In genomic region chr7:98265841-98266271, GRCh38 we compare ENCODE assay signal across 17 cellular contexts. TPM values are rescaled to one million over a fixed set of nuclear protein-coding genes. Genes with fewer than 3 reads are reported as not detected.
DNase-seq lines count a peak whose midpoint lies in the region; ATAC-seq and TF ChIP-seq lines count a peak whose summit lies in the region.
"Had no signal": no experiment of that assay in that cellular context is flagged by ENCODE, and none has a peak within 500 bp of the region (broad histone marks: within the 10 kb centered on the region; RNA-seq: fewer than 3 reads in every experiment).

No MANE protein-coding gene starts in this region.

- H3K27me3 Mint-ChIP-seq in GM23338 (ENCODE audit: insufficient read depth, low read depth, poor library complexity) (peaks cover 6% of the 10 kb centered on the region), WTC11 (ENCODE audit: low read depth) (no peaks in the 10 kb centered on the region), type B pancreatic cell (no peaks in the 10 kb centered on the region), MCF 10A (ENCODE audit: insufficient read depth, unreplicated experiment) (no peaks in the 10 kb centered on the region)

- H3K36me3 ChIP-seq in GM23338 (ENCODE audit: insufficient read depth): no peaks in the 10 kb centered on the region

- H3K4me1 Mint-ChIP-seq in GM23338 (peaks cover 2% of the 10 kb centered on the region; the same call in 2 of the 3 replicates), WTC11 (peaks cover 2% of the 10 kb centered on the region; the same call in 1 of the 2 replicates), type B pancreatic cell (ENCODE audit: unreplicated experiment) (peaks cover 5% of the 10 kb centered on the region), MCF 10A (ENCODE audit: insufficient read depth, unreplicated experiment) (no peaks in the 10 kb centered on the region)
- H3K4me1 Mint-ChIP-seq: nephron progenitor cell had no signal

- no peak overlapping the region for H2AFZ ChIP-seq in GM23338

- no TSS peak for BruUV-seq in MCF 10A (replicated peaks; lab: Mats Ljungman, UMichigan)

- H4K20me1 ChIP-seq in GM23338 (replicated peaks; ENCODE audit: insufficient read depth): no peaks in the 10 kb centered on the region; the same call in 1 of the 2 replicates

- DNase-seq in GM23338 (ENCODE audit: low spot score) (peak; percentile 60), WTC11 (ENCODE audit: low spot score) (no peak), iris pigment epithelial cell (ENCODE audit: low read depth) (peak; percentile 81), type B pancreatic cell (ENCODE audit: extremely low spot score, unreplicated experiment) (no peak), SIG-M5 (lab: John Stamatoyannopoulos, UW) (no peak), MCF 10A (ENCODE audit: unreplicated experiment) (no peak)
- DNase-seq: activated T-cell treated with anti-CD3 and anti-CD28 coated beads, Interleukin-2, amount 50 U/mL, for 4 hours; body of pancreas; DMS 273 treated with DMSO at 0.1 percent for 48 hours; effector CD8-positive, alpha-beta T cell; GOT3; NCI-H2171 treated with DMSO at 0.1 percent for 48 hours; nephron progenitor cell had no signal

- H3F3A ChIP-seq in GM23338 (replicated peaks; ENCODE audit: low read depth): no peaks in the 10 kb centered on the region

- POLR2A ChIA-PET in WTC11 (lab: Charles Lee): interaction anchor here (0.6 to 0.7 kb wide), 3 partner anchors 115 to 420 kb away, joined by 3 to 4 read pairs (median 3); no protein-coding TSS in a partner anchor
- POLR2A ChIA-PET in MCF 10A (lab: Yijun Ruan, JAX): no interaction called here

- ATAC-seq in GM23338 (peak; percentile 29; the same call in 1 of the 3 replicates), WTC11 (no peak; the same call in 1 of the 2 replicates), HG02884 (IDR thresholded peaks at IDR 0.05; ENCODE audit: unreplicated experiment) (no peak)
- ATAC-seq: activated CD4-positive, CD25-positive, alpha-beta regulatory T cell treated with anti-CD3 and anti-CD28 coated beads, Interleukin-2, amount 50 U/mL, for 24 hours; activated T-cell treated with anti-CD3 and anti-CD28 coated beads, Interleukin-2, amount 50 U/mL, for 4 hours; body of pancreas had no signal

- no peak overlapping the region for H3K4me3 Mint-ChIP-seq in GM23338
- H3K4me3 Mint-ChIP-seq in WTC11: no peak overlapping the region
- H3K4me3 Mint-ChIP-seq in type B pancreatic cell: no peak overlapping the region
- H3K4me3 Mint-ChIP-seq in MCF 10A (ENCODE audit: unreplicated experiment): no peak overlapping the region
- H3K4me3 Mint-ChIP-seq: activated T-cell treated with anti-CD3 and anti-CD28 coated beads, Interleukin-2, amount 50 U/mL, for 4 hours; nephron progenitor cell had no signal

- TF ChIP-seq CTCF in GM23338 (conservative IDR thresholded peaks at IDR 0.05; ENCODE audit: low read depth in 2 of 2) (no peak), WTC11 (IDR thresholded peaks at IDR 0.05) (no peak), type B pancreatic cell (conservative IDR thresholded peaks at IDR 0.05) (no peak), MCF 10A (IDR thresholded peaks at IDR 0.05; ENCODE audit: unreplicated experiment) (no peak)

- H3K4me1 ChIP-seq in GM23338 (ENCODE audit: insufficient read depth): peaks cover 5% of the 10 kb centered on the region; the same call in 1 of the 2 replicates
- H3K4me1 ChIP-seq: body of pancreas, suprapubic skin had no signal

- peak overlapping the region; percentile 32; the same call in 1 of the 2 replicates for H3K27ac Mint-ChIP-seq in GM23338
- H3K27ac Mint-ChIP-seq in WTC11: peak overlapping the region; percentile 94; the same call in 1 of the 2 replicates
- peak overlapping the region; percentile 88 for H3K27ac Mint-ChIP-seq in type B pancreatic cell
- no peak overlapping the region for H3K27ac Mint-ChIP-seq in MCF 10A (ENCODE audit: low read depth, unreplicated experiment)
- H3K27ac Mint-ChIP-seq: nephron progenitor cell had no signal

- no peak overlapping the region for H3K4me2 ChIP-seq in GM23338

- no peaks in the 10 kb centered on the region for H3K79me2 ChIP-seq in GM23338 (replicated peaks; ENCODE audit: insufficient read depth)

- H3K9me3 Mint-ChIP-seq in GM23338 (peaks cover 8% of the 10 kb centered on the region; the same call in 1 of the 3 replicates), WTC11 (peaks cover 7% of the 10 kb centered on the region), type B pancreatic cell (peaks cover 5% of the 10 kb centered on the region), MCF 10A (ENCODE audit: unreplicated experiment) (no peaks in the 10 kb centered on the region)
- H3K9me3 Mint-ChIP-seq: activated T-cell treated with anti-CD3 and anti-CD28 coated beads, Interleukin-2, amount 50 U/mL, for 4 hours; nephron progenitor cell had no signal

- H3K9me2 ChIP-seq in GM23338 (ENCODE audit: insufficient read depth): no peaks in the 10 kb centered on the region

- CTCF ChIA-PET in WTC11 (lab: Charles Lee) (interaction anchor here (0.6 to 0.9 kb wide), 2 partner anchors 11 to 12 kb away, joined by 3 read pairs; no protein-coding TSS in a partner anchor), MCF 10A (lab: Yijun Ruan, JAX) (interaction anchor here (0.6 to 1.9 kb wide), 3 partner anchors 92 to 576 kb away, joined by 3 to 6 read pairs (median 3); partner anchors contain the start of gene BAIAP2L1)

- no peaks in the 10 kb centered on the region for H3K27me3 ChIP-seq in GM23338 (ENCODE audit: insufficient read depth)
- H3K27me3 ChIP-seq: body of pancreas, suprapubic skin had no signal

- peak overlapping the region; percentile 81; the same call in 1 of the 2 replicates for H3K27ac ChIP-seq in GM23338 (ENCODE audit: low read depth)
- H3K27ac ChIP-seq: body of pancreas, suprapubic skin had no signal

- peaks cover 8% of the 10 kb centered on the region; the same call in 1 of the 3 replicates for H3K36me3 Mint-ChIP-seq in GM23338 (ENCODE audit: low read depth)
- peaks cover 4% of the 10 kb centered on the region; the same call in 1 of the 2 replicates for H3K36me3 Mint-ChIP-seq in WTC11
- peaks cover 13% of the 10 kb centered on the region for H3K36me3 Mint-ChIP-seq in type B pancreatic cell
- H3K36me3 Mint-ChIP-seq in MCF 10A (ENCODE audit: insufficient read depth, unreplicated experiment): no peaks in the 10 kb centered on the region

- intact Hi-C loops in MCF 10A (cut with micrococcal nuclease): no loop called here

- no peak overlapping the region for H3K4me3 ChIP-seq in GM23338
- H3K4me3 ChIP-seq: body of pancreas, suprapubic skin had no signal

TF ChIP-seq in GM23338, 12 proteins besides CTCF, POLR2A, EP300 and RAD21 (continues in another document):
- no peak for TF ChIP-seq ZNF114 (CRISPR knock-in tag; IDR thresholded peaks at IDR 0.05)
- no peak for TF ChIP-seq NANOG (IDR thresholded peaks at IDR 0.05; ENCODE audit: borderline replicate concordance)

TF ChIP-seq in WTC11, 78 proteins besides CTCF, POLR2A, EP300 and RAD21:
- TF ChIP-seq SOX15 (CRISPR knock-in tag; IDR thresholded peaks at IDR 0.05) (no peak), ZNF317 (CRISPR knock-in tag; IDR thresholded peaks at IDR 0.05; ENCODE audit: borderline replicate concordance, low read depth) (no peak), TEAD4 (CRISPR knock-in tag; IDR thresholded peaks at IDR 0.05) (no peak), MXD4 (CRISPR knock-in tag; IDR thresholded peaks at IDR 0.05; ENCODE audit: borderline replicate concordance) (no peak), OVOL2 (CRISPR knock-in tag; IDR thresholded peaks at IDR 0.05; ENCODE audit: borderline replicate concordance) (no peak)
- TF ChIP-seq, protein P1, sequence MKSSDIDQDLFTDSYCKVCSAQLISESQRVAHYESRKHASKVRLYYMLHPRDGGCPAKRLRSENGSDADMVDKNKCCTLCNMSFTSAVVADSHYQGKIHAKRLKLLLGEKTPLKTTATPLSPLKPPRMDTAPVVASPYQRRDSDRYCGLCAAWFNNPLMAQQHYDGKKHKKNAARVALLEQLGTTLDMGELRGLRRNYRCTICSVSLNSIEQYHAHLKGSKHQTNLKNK (CRISPR knock-in tag; IDR thresholded peaks at IDR 0.05): no peak
- TF ChIP-seq, protein P2, sequence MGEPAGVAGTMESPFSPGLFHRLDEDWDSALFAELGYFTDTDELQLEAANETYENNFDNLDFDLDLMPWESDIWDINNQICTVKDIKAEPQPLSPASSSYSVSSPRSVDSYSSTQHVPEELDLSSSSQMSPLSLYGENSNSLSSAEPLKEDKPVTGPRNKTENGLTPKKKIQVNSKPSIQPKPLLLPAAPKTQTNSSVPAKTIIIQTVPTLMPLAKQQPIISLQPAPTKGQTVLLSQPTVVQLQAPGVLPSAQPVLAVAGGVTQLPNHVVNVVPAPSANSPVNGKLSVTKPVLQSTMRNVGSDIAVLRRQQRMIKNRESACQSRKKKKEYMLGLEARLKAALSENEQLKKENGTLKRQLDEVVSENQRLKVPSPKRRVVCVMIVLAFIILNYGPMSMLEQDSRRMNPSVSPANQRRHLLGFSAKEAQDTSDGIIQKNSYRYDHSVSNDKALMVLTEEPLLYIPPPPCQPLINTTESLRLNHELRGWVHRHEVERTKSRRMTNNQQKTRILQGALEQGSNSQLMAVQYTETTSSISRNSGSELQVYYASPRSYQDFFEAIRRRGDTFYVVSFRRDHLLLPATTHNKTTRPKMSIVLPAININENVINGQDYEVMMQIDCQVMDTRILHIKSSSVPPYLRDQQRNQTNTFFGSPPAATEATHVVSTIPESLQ (CRISPR knock-in tag; IDR thresholded peaks at IDR 0.05): no peak

RNA-seq across cellular contexts. Expression of gene TECPR1, which starts 13.8 kb away (rescaled TPM):
- total RNA-seq in GM23338 (2014; rRNA removed; shearing (Covaris generic)): 8.3 and 24.4 TPM in 2 replicates
- polyA plus RNA-seq in GM23338 (2016; fragmentation: Nextera tagmentation; extraction: Ambion mirVana): 4.4 and 4.6 TPM in 2 replicates
- total RNA-seq in WTC11 (2021) (17.6 to 21.5 TPM (median 18.4 TPM) in 3 replicates), type B pancreatic cell (ENCODE audit: low replicate concordance) (32.4 and 39.9 TPM in 2 replicates), MCF 10A (2022) (15.4 and 21.1 TPM in 2 replicates)

RNA-seq across cellular contexts. Expression of gene BRI3, which starts 15.6 kb away (rescaled TPM):
- 21.7 and 25.2 TPM in 2 replicates for total RNA-seq in GM23338 (2014; rRNA removed; shearing (Covaris generic))
- polyA plus RNA-seq in GM23338 (2016; fragmentation: Nextera tagmentation; extraction: Ambion mirVana): 66.1 and 141 TPM in 2 replicates
- total RNA-seq in WTC11 (2021) (108 to 112 TPM (median 110 TPM) in 3 replicates), type B pancreatic cell (ENCODE audit: low replicate concordance) (151 and 190 TPM in 2 replicates), MCF 10A (2022) (154 and 246 TPM in 2 replicates)

RNA-seq across cellular contexts. Expression of gene BHLHA15, which starts 54.6 kb away (rescaled TPM):
- total RNA-seq in GM23338 (2014; rRNA removed; shearing (Covaris generic)): 8.3 and 10.9 TPM in 2 replicates
- 0.99 and 1.4 TPM in 2 replicates for polyA plus RNA-seq in GM23338 (2016; fragmentation: Nextera tagmentation; extraction: Ambion mirVana)
- total RNA-seq in WTC11 (2021) (2.7 to 3.3 TPM (median 2.8 TPM) in 3 replicates), type B pancreatic cell (ENCODE audit: low replicate concordance) (0.46 and 0.57 TPM in 2 replicates), MCF 10A (2022) (3.2 and 6.0 TPM in 2 replicates)
- total RNA-seq: skeletal muscle tissue had no signal

Comparison
In these comparisons a context has a peak if more than half of its experiments do, and no peak if none do; other contexts are left out.
1. DNase-seq: peak in GM23338 (single experiment) and iris pigment epithelial cell (single experiment); none in WTC11 (single experiment), type B pancreatic cell (single experiment), SIG-M5 (single experiment) and MCF 10A (single experiment).